Comparison of ENCODE assay signal across 1 cellular context in genomic region chr11:67465530-67465929, GRCh38.
TF ChIP-seq lines count a peak whose summit lies in the region.
"Not testable (repeated sequence)": the region's sequence is repeated elsewhere in the genome, so short reads cannot be mapped to it uniquely, and the experiment has no call there.

No MANE protein-coding gene starts in this region.

TF ChIP-seq in K562, 482 proteins besides CTCF, POLR2A, EP300 and RAD21:
- 0 out of 2 replicates have a peak, but pooled peaks have one; percentile 24 for TF ChIP-seq DPF2 (IDR thresholded peaks at IDR 0.05)
- TF ChIP-seq PML (IDR thresholded peaks at IDR 0.05; ENCODE audit: low read length), result 0 out of 2 replicates have a peak, but pooled peaks have one; percentile 3
- TF ChIP-seq ZNF121 (CRISPR knock-in tag; conservative IDR thresholded peaks at IDR 0.05), result peak; percentile 54
- TF ChIP-seq FOSL1 (tag; conservative IDR thresholded peaks at IDR 0.05), result peak; percentile 68
- peak; percentile 27; the same call in 1 of the 2 replicates for TF ChIP-seq JUND (IDR thresholded peaks at IDR 0.05; ENCODE audit: borderline replicate concordance, low read depth, low read length)
- TF ChIP-seq JUND (tag; IDR thresholded peaks at IDR 0.05; ENCODE audit: borderline replicate concordance, low read depth, low read length), result 0 out of 3 replicates have a peak, but pooled peaks have one; percentile 21
- peak; percentile 57 for TF ChIP-seq ATF3 (IDR thresholded peaks at IDR 0.05)
- TF ChIP-seq ATF3 (CRISPR knock-in tag; conservative IDR thresholded peaks at IDR 0.05), result not testable (repeated sequence)
- peak; percentile 83 for TF ChIP-seq ADNP (tag; IDR thresholded peaks at IDR 0.05)
- TF ChIP-seq ZNF384 (IDR thresholded peaks at IDR 0.05; ENCODE audit: low read depth, low read length), result peak; percentile 55; the same call in 1 of the 2 replicates
- peak; percentile 9 to 27; a peak in 1 of 4 replicates for TF ChIP-seq KDM1A (IDR thresholded peaks at IDR 0.05)
- peak; percentile 50; the same call in 1 of the 2 replicates for TF ChIP-seq BCOR (IDR thresholded peaks at IDR 0.05)
